ENCODE assay signal across 11 cellular contexts in genomic region chrX:77668391-77669237, GRCh38.
A peak's percentile ranks its signal among the peaks of the same experiment; 100 is the strongest.
DNase-seq lines count a peak whose midpoint lies in the region; ATAC-seq and TF ChIP-seq lines count a peak whose summit lies in the region.
"Had no signal": no experiment of that assay in that cellular context is flagged by ENCODE, and none has a peak within 500 bp of the region (broad histone marks: within the 10 kb centered on the region; RNA-seq: fewer than 3 reads in every experiment).

No MANE protein-coding gene starts in this region.

- no peaks in the 10 kb centered on the region for H3K27me3 Mint-ChIP-seq in CD14-positive monocyte (ENCODE audit: low read depth in 3 of 3)
- H3K27me3 Mint-ChIP-seq in activated naive CD8-positive, alpha-beta T cell treated with anti-CD3 and anti-CD28 coated beads, Interleukin-2, amount 10 ng/mL, durations not matched to agents 7 days and 5 days, result no peaks in the 10 kb centered on the region
- H3K27me3 Mint-ChIP-seq in naive thymus-derived CD4-positive, alpha-beta T cell, result no peaks in the 10 kb centered on the region

- TF ChIP-seq CTCF in CD14-positive monocyte (IDR thresholded peaks at IDR 0.05), result no peak
- TF ChIP-seq CTCF in kidney epithelial cell (IDR thresholded peaks at IDR 0.05; ENCODE audit: insufficient read depth, low read length, poor library complexity, severe bottlenecking), result no peak
- TF ChIP-seq CTCF in GM10248 (IDR thresholded peaks at IDR 0.05; ENCODE audit: control extremely low read depth, extremely low read depth, low read depth, missing control alignments), result no peak
- TF ChIP-seq CTCF in upper lobe of right lung (IDR thresholded peaks at IDR 0.05), result no peak

- POLR2A ChIA-PET in activated naive CD8-positive, alpha-beta T cell treated with anti-CD3 and anti-CD28 coated beads, Interleukin-2, amount 10 ng/mL, durations not matched to agents 7 days and 5 days (lab: Charles Lee), result no interaction called here
- POLR2A ChIA-PET in naive thymus-derived CD4-positive, alpha-beta T cell (lab: Charles Lee), result interaction anchor here (0.6 kb wide), 2 partner anchors 52 to 119 kb away, joined by 4 read pairs; no protein-coding TSS in a partner anchor
- POLR2A ChIA-PET in GM10248 (lab: Yijun Ruan, JAX), result no interaction called here

- intact Hi-C loops in CD14-positive monocyte (cut with micrococcal nuclease) (no loop called here), upper lobe of right lung (cut with DNase I) (no loop called here)
- intact Hi-C loops in naive thymus-derived CD4-positive, alpha-beta T cell (cut with micrococcal nuclease), result no loop called here

- H3K27ac Mint-ChIP-seq in CD14-positive monocyte, result peak overlapping the region in 6 of 7 donors; percentile 37 to 86 (median 78)
- H3K27ac Mint-ChIP-seq in activated naive CD8-positive, alpha-beta T cell treated with anti-CD3 and anti-CD28 coated beads, Interleukin-2, amount 10 ng/mL, durations not matched to agents 7 days and 5 days, result no peak overlapping the region
- peak overlapping the region in 3 of 9 donors; percentile 5 to 43 (median 40) for H3K27ac Mint-ChIP-seq in naive thymus-derived CD4-positive, alpha-beta T cell

- no peaks in the 10 kb centered on the region for H3K9me3 ChIP-seq in naive thymus-derived CD4-positive, alpha-beta T cell (ENCODE audit: control insufficient read depth in 2 of 3, low read length in 3 of 3)
- H3K9me3 ChIP-seq in upper lobe of right lung, result no peaks in the 10 kb centered on the region

- H3K4me1 Mint-ChIP-seq in CD14-positive monocyte, result peaks cover 10% of the 10 kb centered on the region
- H3K4me1 Mint-ChIP-seq in activated naive CD8-positive, alpha-beta T cell treated with anti-CD3 and anti-CD28 coated beads, Interleukin-2, amount 10 ng/mL, durations not matched to agents 7 days and 5 days, result peaks cover 4% of the 10 kb centered on the region
- peaks cover 0 to 10% (median 3%) of the 10 kb centered on the region in 7 donors for H3K4me1 Mint-ChIP-seq in naive thymus-derived CD4-positive, alpha-beta T cell
- H3K4me1 Mint-ChIP-seq: neural crest cell had no signal

- no peak overlapping the region for H3K27ac ChIP-seq in naive thymus-derived CD4-positive, alpha-beta T cell (ENCODE audit: low read depth, low read length)
- H3K27ac ChIP-seq in upper lobe of right lung, result no peak overlapping the region

- H3K36me3 ChIP-seq in kidney epithelial cell (ENCODE audit: control insufficient read depth, insufficient read depth, low read length) (no peaks in the 10 kb centered on the region), upper lobe of right lung (no peaks in the 10 kb centered on the region)
- no peaks in the 10 kb centered on the region for H3K36me3 ChIP-seq in naive thymus-derived CD4-positive, alpha-beta T cell (ENCODE audit: control insufficient read depth in 2 of 3, insufficient read depth in 3 of 3, low read length in 3 of 3)

- H3K9me3 Mint-ChIP-seq in CD14-positive monocyte, result peaks cover 0 to 1% (median 0%) of the 10 kb centered on the region in 7 donors
- H3K9me3 Mint-ChIP-seq in activated naive CD8-positive, alpha-beta T cell treated with anti-CD3 and anti-CD28 coated beads, Interleukin-2, amount 10 ng/mL, durations not matched to agents 7 days and 5 days, result no peaks in the 10 kb centered on the region
- no peaks in the 10 kb centered on the region for H3K9me3 Mint-ChIP-seq in naive thymus-derived CD4-positive, alpha-beta T cell

- H3K27me3 ChIP-seq in kidney epithelial cell (ENCODE audit: control insufficient read depth, insufficient read depth, low read length) (no peaks in the 10 kb centered on the region), upper lobe of right lung (no peaks in the 10 kb centered on the region)
- H3K27me3 ChIP-seq in naive thymus-derived CD4-positive, alpha-beta T cell (ENCODE audit: control insufficient read depth in 2 of 2, insufficient read depth in 2 of 2, low read length in 2 of 2), result no peaks in the 10 kb centered on the region

- ATAC-seq in activated naive CD8-positive, alpha-beta T cell treated with anti-CD3 and anti-CD28 coated beads, Interleukin-2, amount 10 ng/mL, durations not matched to agents 7 days and 5 days (ENCODE audit: low read depth), result no peak
- ATAC-seq in HG03378 (IDR thresholded peaks at IDR 0.05; ENCODE audit: unreplicated experiment), result no peak
- no peak for ATAC-seq in naive thymus-derived CD4-positive, alpha-beta T cell
- ATAC-seq in upper lobe of right lung, result no peak

- H3K4me3 Mint-ChIP-seq in CD14-positive monocyte, result peak overlapping the region in 1 of 2 donors; percentile 42
- peak overlapping the region; percentile 19 for H3K4me3 Mint-ChIP-seq in activated naive CD8-positive, alpha-beta T cell treated with anti-CD3 and anti-CD28 coated beads, Interleukin-2, amount 10 ng/mL, durations not matched to agents 7 days and 5 days
- H3K4me3 Mint-ChIP-seq in naive thymus-derived CD4-positive, alpha-beta T cell, result no peak overlapping the region
- H3K4me3 Mint-ChIP-seq: neural crest cell had no signal

- no peak for DNase-seq in CD14-positive monocyte (ENCODE audit: low spot score)
- peak; percentile 78 for DNase-seq in HT1080 (ENCODE audit: low read depth)
- DNase-seq in activated naive CD8-positive, alpha-beta T cell treated with anti-CD3 and anti-CD28 coated beads, Interleukin-2, amount 10 ng/mL, durations not matched to agents 7 days and 5 days, result no peak
- DNase-seq in kidney epithelial cell (ENCODE audit: low read depth), result peak; percentile 1
- DNase-seq in naive thymus-derived CD4-positive, alpha-beta T cell, result no peak
- no peak for DNase-seq in GM10248 (ENCODE audit: extremely low spot score)
- DNase-seq in upper lobe of right lung, result no peak
- DNase-seq: NCI-H748 treated with DMSO at 0.1 percent for 48 hours; stimulated activated CD8-positive, alpha-beta memory T cell treated with anti-CD3 and anti-CD28 coated beads, Interleukin-4, amount 100 ng/mL, for 48 hours had no signal

- CTCF ChIA-PET in naive thymus-derived CD4-positive, alpha-beta T cell (lab: Charles Lee), result no interaction called here
- CTCF ChIA-PET in GM10248 (lab: Yijun Ruan, JAX), result no interaction called here

- H3K4me3 ChIP-seq in kidney epithelial cell (ENCODE audit: low read depth, low read length), result no peak overlapping the region
- H3K4me3 ChIP-seq in naive thymus-derived CD4-positive, alpha-beta T cell (ENCODE audit: low read length), result no peak overlapping the region
- H3K4me3 ChIP-seq in upper lobe of right lung, result no peak overlapping the region

- peaks cover 7 to 10% of the 10 kb centered on the region in 2 donors for H3K36me3 Mint-ChIP-seq in CD14-positive monocyte
- H3K36me3 Mint-ChIP-seq in activated naive CD8-positive, alpha-beta T cell treated with anti-CD3 and anti-CD28 coated beads, Interleukin-2, amount 10 ng/mL, durations not matched to agents 7 days and 5 days, result peaks cover 3% of the 10 kb centered on the region
- H3K36me3 Mint-ChIP-seq in naive thymus-derived CD4-positive, alpha-beta T cell, result peaks cover 0 to 13% (median 5%) of the 10 kb centered on the region in 5 donors

- H3K4me1 ChIP-seq in naive thymus-derived CD4-positive, alpha-beta T cell (ENCODE audit: control insufficient read depth in 2 of 2, insufficient read depth in 2 of 2, low read length in 2 of 2), result no peaks in the 10 kb centered on the region
- H3K4me1 ChIP-seq in upper lobe of right lung, result no peaks in the 10 kb centered on the region

Comparison
In these comparisons a context has a peak if more than half of its experiments do, and no peak if none do; other contexts are left out.
1. DNase-seq: peak in HT1080 (single experiment) and kidney epithelial cell (single experiment); none in CD14-positive monocyte (single experiment), activated naive CD8-positive, alpha-beta T cell treated with anti-CD3 and anti-CD28 coated beads, Interleukin-2, amount 10 ng/mL, durations not matched to agents 7 days and 5 days (single experiment), naive thymus-derived CD4-positive, alpha-beta T cell (0 of 9), GM10248 (single experiment) and upper lobe of right lung (single experiment).